ENCODE assay signal across 18 cellular contexts in genomic region chr3:58668247-58668646, GRCh38. TPM values are rescaled to one million over a fixed set of nuclear protein-coding genes. Genes with fewer than 3 reads are reported as not detected.
DNase-seq lines count a peak whose midpoint lies in the region; ATAC-seq and TF ChIP-seq lines count a peak whose summit lies in the region.
"Had no signal": no experiment of that assay in that cellular context is flagged by ENCODE, and none has a peak within 500 bp of the region (broad histone marks: within the 10 kb centered on the region; RNA-seq: fewer than 3 reads in every experiment).

No MANE protein-coding gene starts in this region.

- H3K4me1 ChIP-seq in heart right ventricle: peaks cover 0 to 10% (median 0%) of the 10 kb centered on the region in 9 donors
- peaks cover 14 to 64% (median 55%) of the 10 kb centered on the region in 4 donors for H3K4me1 ChIP-seq in transverse colon
- H3K4me1 ChIP-seq: BE2C had no signal

- intact Hi-C loops in Right ventricle myocardium superior (cut with DNase I) (no loop called here), heart right ventricle (cut with DNase I) (no loop called here), transverse colon (cut with DNase I; ENCODE audit: low total_unique reads) (no loop called here)

- ATAC-seq in Right ventricle myocardium superior (ENCODE audit: poor library complexity) (peak; percentile 25), heart right ventricle (no peak), HG03378 (IDR thresholded peaks at IDR 0.05; ENCODE audit: unreplicated experiment) (no peak)
- ATAC-seq: CD8-positive, alpha-beta T cell had no signal

- H3K27me3 ChIP-seq in heart right ventricle (peaks cover 0 to 7% (median 0%) of the 10 kb centered on the region in 7 donors), transverse colon (no peaks in the 10 kb centered on the region)
- H3K27me3 ChIP-seq: BE2C had no signal

- H3K27ac ChIP-seq in heart right ventricle (no peak overlapping the region), transverse colon (peak overlapping the region; percentile 88 to 93 (median 90))
- H3K27ac ChIP-seq: GM23248, KMS-11 had no signal

- no peak for TF ChIP-seq CTCF in heart right ventricle (IDR thresholded peaks at IDR 0.05)
- no peak for TF ChIP-seq CTCF in transverse colon (IDR thresholded peaks at IDR 0.05)

- no peak for DNase-seq in Right ventricle myocardium superior
- no peak for DNase-seq in heart right ventricle
- DNase-seq in ecto neural progenitor cell (ENCODE audit: low spot score): peak; percentile 29
- peak; percentile 64 for DNase-seq in mucosa of gallbladder (ENCODE audit: low spot score)
- DNase-seq in transverse colon: peak; percentile 78
- DNase-seq in NCI-H1436 (lab: John Stamatoyannopoulos, UW): no peak
- DNase-seq in dedifferentiated amniotic fluid mesenchymal stem cell (ENCODE audit: extremely low spot score): no peak
- DNase-seq: 8988T; BE2C; CD8-positive, alpha-beta T cell; DMS79; GM23248; HCEC 1CT; NCI-H1092; NCI-H510A treated with DMSO at 0.1 percent for 48 hours had no signal

- no peak for TF ChIP-seq EP300 in transverse colon (IDR thresholded peaks at IDR 0.05; ENCODE audit: low read depth)

- peak; percentile 75 for TF ChIP-seq POLR2A in transverse colon (IDR thresholded peaks at IDR 0.05)

- H3K4me3 ChIP-seq in heart right ventricle (no peak overlapping the region), transverse colon (no peak overlapping the region)
- H3K4me3 ChIP-seq: GM23248 had no signal

- 45 to 54% methylated on average over 8 of the region's 8 CpGs for WGBS in heart right ventricle, 2 donors
- WGBS in transverse colon (ENCODE audit: low coverage in 1 of 2), 2 donors: 39 to 66% methylated on average over 5 to 8 of the region's 8 CpGs

- H3K36me3 ChIP-seq in heart right ventricle (no peaks in the 10 kb centered on the region), transverse colon (no peaks in the 10 kb centered on the region)
- H3K36me3 ChIP-seq: BE2C had no signal

- H3K9me3 ChIP-seq in heart right ventricle (no peaks in the 10 kb centered on the region), transverse colon (no peaks in the 10 kb centered on the region)
- H3K9me3 ChIP-seq: BE2C had no signal

- in situ Hi-C loops in transverse colon (cut with MboI; ENCODE audit: low pct_ligation_motif_present in 1 of 4, low pct_unique_long_range_greater_than_20kb in 1 of 4, low sequenced_read_pairs in 3 of 4): no loop called here

RNA-seq across cellular contexts. Expression of gene FAM3D, which starts 1.7 kb away (rescaled TPM):
- total RNA-seq in Right ventricle myocardium superior (not detected), heart right ventricle (not detected), mucosa of gallbladder (98.6 TPM), transverse colon (100 to 1,000 TPM; 243 to 431 (median 364) TPM)
- polyA plus RNA-seq in heart right ventricle: under 1 TPM; 0.07 to 0.37 TPM
- total RNA-seq: CD8-positive, alpha-beta T cell; GM23248; MCF 10A had no signal
- polyA plus RNA-seq: GM23248 had no signal

Comparison
In these comparisons a context has a peak if more than half of its experiments do, and no peak if none do; other contexts are left out.
1. DNase-seq: peak in ecto neural progenitor cell (single experiment), mucosa of gallbladder (single experiment) and transverse colon (single experiment); none in Right ventricle myocardium superior (single experiment), heart right ventricle (0 of 2), NCI-H1436 (single experiment) and dedifferentiated amniotic fluid mesenchymal stem cell (single experiment).
2. H3K27ac ChIP-seq: peak in transverse colon (4 of 4); none in heart right ventricle (0 of 10).
3. RNA of gene FAM3D, which starts 1.7 kb away (total RNA-seq): 243 to 431 TPM in transverse colon and 98.6 TPM in mucosa of gallbladder (single experiment); not detected in Right ventricle myocardium superior (single experiment) and not detected in heart right ventricle; every median in the first group is over 10 times any median in the second.